ENCODE assay signal across 8 cellular contexts in genomic region chr9:133375724-133376654, GRCh38. TPM values are rescaled to one million over a fixed set of nuclear protein-coding genes. Genes with fewer than 3 reads are reported as not detected.
DNase-seq lines count a peak whose midpoint lies in the region; ATAC-seq and TF ChIP-seq lines count a peak whose summit lies in the region.

STKLD1 (plus strand) TSS chr9:133376366; CDS start chr9:133376474, 108 bp downstream.
SURF4 (minus strand) TSS chr9:133376060; CDS start chr9:133375969, 91 bp downstream.

- CTCF ChIA-PET in activated CD4-positive, alpha-beta T cell treated with anti-CD3 and anti-CD28 coated beads, Interleukin-2, amount 10 ng/mL, durations not matched to agents 7 days and 5 days (lab: Charles Lee): interaction anchor here (0.9 to 1.9 kb wide), 7 partner anchors 8 to 110 kb away, joined by 3 to 6 read pairs (median 4); partner anchors contain the start of genes CACFD1, SURF1 and SURF2

- H3K27me3 ChIP-seq in left lung: no peaks in the 10 kb centered on the region

- H3K27ac ChIP-seq in C4-2B: peak within 1 kb of the TSS; percentile 94
- H3K27ac ChIP-seq in coronary artery: peak within 1 kb of the TSS; percentile 95 to 97
- H3K27ac ChIP-seq in left lung: peak within 1 kb of the TSS; percentile 97

- no peak for TF ChIP-seq CTCF in C4-2B (conservative IDR thresholded peaks at IDR 0.05)
- TF ChIP-seq CTCF in coronary artery (IDR thresholded peaks at IDR 0.05): no peak
- TF ChIP-seq CTCF in left lung (IDR thresholded peaks at IDR 0.05): peak in 1 of 2 donors; percentile 40

- peaks cover 0 to 17% of the 10 kb centered on the region in 2 donors for H3K36me3 ChIP-seq in left lung

- POLR2A ChIA-PET in activated CD4-positive, alpha-beta T cell treated with anti-CD3 and anti-CD28 coated beads, Interleukin-2, amount 10 ng/mL, durations not matched to agents 7 days and 5 days (lab: Charles Lee): interaction anchor here (0.6 to 1.4 kb wide), 2 partner anchors 28 to 992 kb away, joined by 3 to 5 read pairs; partner anchors contain the start of genes MED22 and RPL7A

- peaks cover 13 to 51% of the 10 kb centered on the region in 2 donors for H3K4me1 ChIP-seq in left lung

- H3K27ac Mint-ChIP-seq in activated CD4-positive, alpha-beta T cell treated with anti-CD3 and anti-CD28 coated beads, Interleukin-2, amount 10 ng/mL, durations not matched to agents 7 days and 5 days: peak within 1 kb of the TSS; percentile 97

- no peaks in the 10 kb centered on the region for H3K9me3 ChIP-seq in left lung

- DNase-seq in NCI-H526 treated with DMSO at 0.1 percent for 48 hours (lab: John Stamatoyannopoulos, UW): peak; percentile 79
- DNase-seq in activated CD4-positive, alpha-beta T cell treated with anti-CD3 and anti-CD28 coated beads, Interleukin-2, amount 10 ng/mL, durations not matched to agents 7 days and 5 days: peak; percentile 93
- DNase-seq in coronary artery (ENCODE audit: low spot score): peak; percentile 96
- peak; percentile 96 to 100 for DNase-seq in left lung
- DNase-seq in stimulated activated CD4-positive, alpha-beta T cell treated with anti-CD3 and anti-CD28 coated beads, Interleukin-2, amount 100 ng/mL, for 24 hours: peak; percentile 96 to 98

- H3K4me3 ChIP-seq in coronary artery (peak within 1 kb of the TSS; percentile 99), left lung (peak within 1 kb of the TSS; percentile 91 to 97)

- intact Hi-C loops in left lung (cut with DNase I): no loop called here

- peak within 1 kb of the TSS; percentile 91 for H3K4me3 Mint-ChIP-seq in activated CD4-positive, alpha-beta T cell treated with anti-CD3 and anti-CD28 coated beads, Interleukin-2, amount 10 ng/mL, durations not matched to agents 7 days and 5 days

- peaks cover 2% of the 10 kb centered on the region for H3K27me3 Mint-ChIP-seq in activated CD4-positive, alpha-beta T cell treated with anti-CD3 and anti-CD28 coated beads, Interleukin-2, amount 10 ng/mL, durations not matched to agents 7 days and 5 days

- no peaks in the 10 kb centered on the region for H3K9me3 Mint-ChIP-seq in activated CD4-positive, alpha-beta T cell treated with anti-CD3 and anti-CD28 coated beads, Interleukin-2, amount 10 ng/mL, durations not matched to agents 7 days and 5 days

- peaks cover 26% of the 10 kb centered on the region for H3K36me3 Mint-ChIP-seq in activated CD4-positive, alpha-beta T cell treated with anti-CD3 and anti-CD28 coated beads, Interleukin-2, amount 10 ng/mL, durations not matched to agents 7 days and 5 days (ENCODE audit: low read depth)

- H3K4me1 Mint-ChIP-seq in activated CD4-positive, alpha-beta T cell treated with anti-CD3 and anti-CD28 coated beads, Interleukin-2, amount 10 ng/mL, durations not matched to agents 7 days and 5 days: peaks cover 45% of the 10 kb centered on the region

- ATAC-seq in GM19395 (IDR thresholded peaks at IDR 0.05; ENCODE audit: unreplicated experiment): peak; percentile 84
- ATAC-seq in HG03521 (IDR thresholded peaks at IDR 0.05; ENCODE audit: unreplicated experiment): peak; percentile 92
- peak; percentile 95 for ATAC-seq in left lung

RNA-seq across cellular contexts. Expression of gene STKLD1, which starts in this region (rescaled TPM):
- 1 to 10 TPM in 1 of 2 experiments, under 1 TPM in 1; 0.65 to 2.0 TPM for total RNA-seq in activated CD4-positive, alpha-beta T cell treated with anti-CD3 and anti-CD28 coated beads, Interleukin-2, amount 10 ng/mL, durations not matched to agents 7 days and 5 days
- total RNA-seq in left lung: under 1 TPM; 0.82 to 0.99 TPM

RNA-seq across cellular contexts. Expression of gene SURF4, which starts in this region (rescaled TPM):
- 100 to 1,000 TPM; 147 to 164 TPM for total RNA-seq in activated CD4-positive, alpha-beta T cell treated with anti-CD3 and anti-CD28 coated beads, Interleukin-2, amount 10 ng/mL, durations not matched to agents 7 days and 5 days
- 100 to 1,000 TPM; 232 to 252 TPM for total RNA-seq in left lung

Comparison
In these comparisons a context has a peak if more than half of its experiments do, and no peak if none do; other contexts are left out.
1. Peak in every context shown above with its lines: DNase-seq, ATAC-seq, H3K4me3 ChIP-seq and H3K27ac ChIP-seq.